ENCODE assay signal across 24 cellular contexts in the genomic region with DNA sequence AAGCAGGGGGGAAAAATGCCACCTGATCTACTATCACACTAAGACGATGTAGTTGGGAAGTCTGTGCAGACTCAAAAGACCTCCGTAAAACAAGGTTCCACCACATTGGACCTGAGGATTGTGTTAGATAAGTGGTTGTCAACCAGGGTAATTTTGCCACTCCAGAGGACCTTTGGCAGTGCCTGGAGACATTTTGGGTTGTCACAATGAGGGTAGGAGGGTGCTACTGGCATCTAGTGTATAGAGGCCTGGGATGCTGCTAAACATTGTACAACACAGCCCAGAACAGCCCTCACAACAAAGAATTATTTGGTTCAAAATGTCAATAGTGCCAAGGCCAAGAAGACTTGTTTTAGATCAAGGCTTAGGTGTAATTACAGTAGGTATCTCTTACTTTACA. TPM values are rescaled to one million over a fixed set of nuclear protein-coding genes. Genes with fewer than 3 reads are reported as not detected.
DNase-seq lines count a peak whose midpoint lies in the region; ATAC-seq and TF ChIP-seq lines count a peak whose summit lies in the region.
"Had no signal": no experiment of that assay in that cellular context is flagged by ENCODE, and none has a peak within 500 bp of the region (broad histone marks: within the 10 kb centered on the region; RNA-seq: fewer than 3 reads in every experiment).

No MANE protein-coding gene starts in this region.

- peaks cover 4% of the 10 kb centered on the region for H3K9me3 Mint-ChIP-seq in activated T-cell treated with anti-CD3 and anti-CD28 coated beads, Interleukin-2, amount 50 U/mL, for 24 hours
- H3K9me3 Mint-ChIP-seq in activated naive CD8-positive, alpha-beta T cell treated with anti-CD3 and anti-CD28 coated beads, Interleukin-2, amount 10 ng/mL, durations not matched to agents 7 days and 5 days = peaks cover 4% of the 10 kb centered on the region

- DNase-seq in activated T-cell treated with anti-CD3 and anti-CD28 coated beads, Interleukin-2, amount 50 U/mL, for 24 hours = no peak
- DNase-seq in activated T-cell treated with anti-CD3 and anti-CD28 coated beads for 4 hours (no peak), spleen (no peak), mucosa of descending colon (no peak), left ventricle myocardium superior (no peak)
- DNase-seq in activated naive CD8-positive, alpha-beta T cell treated with anti-CD3 and anti-CD28 coated beads, Interleukin-2, amount 10 ng/mL, durations not matched to agents 7 days and 5 days = no peak
- DNase-seq: ACHN; Calu3; colonic mucosa; GF-D8; heart left ventricle; islet precursor cell; midbrain; NCI-H2029 treated with DMSO at 0.1 percent for 48 hours; NCI-H524; occipital lobe; PC-9; stimulated activated CD4-positive, alpha-beta T cell treated with anti-CD3 and anti-CD28 coated beads, Interleukin-4, amount 100 ng/mL, for 1 hour had no signal

- intact Hi-C loops in spleen (cut with DNase I; ENCODE audit: low total_unique reads) (no loop called here), mucosa of descending colon (cut with DNase I, micrococcal nuclease) (no loop called here), left ventricle myocardium superior (cut with micrococcal nuclease) (no loop called here)

- WGBS in spleen, 5 donors = 79 to 92% (median 87%) methylated on average over 2 of the region's 2 CpGs

- TF ChIP-seq CTCF in spleen (IDR thresholded peaks at IDR 0.05 in 8 of 11, conservative IDR thresholded peaks at IDR 0.05 in 3 of 11) (no peak), mucosa of descending colon (IDR thresholded peaks at IDR 0.05) (no peak)

- no peak for TF ChIP-seq POLR2A in spleen (IDR thresholded peaks at IDR 0.05)

- no peaks in the 10 kb centered on the region for H3K9me3 ChIP-seq in KOPT-K1 (ENCODE audit: insufficient read depth, low read length, poor library complexity, severe bottlenecking)
- no peaks in the 10 kb centered on the region for H3K9me3 ChIP-seq in spleen
- H3K9me3 ChIP-seq in mucosa of descending colon = no peaks in the 10 kb centered on the region
- H3K9me3 ChIP-seq: ascending aorta, colonic mucosa, heart left ventricle had no signal

- H3K36me3 ChIP-seq in KOPT-K1 (ENCODE audit: insufficient read depth, low read length) (peaks cover 85% of the 10 kb centered on the region), spleen (no peaks in the 10 kb centered on the region), mucosa of descending colon (ENCODE audit: low read depth) (no peaks in the 10 kb centered on the region)
- H3K36me3 ChIP-seq: ascending aorta, colonic mucosa, heart left ventricle had no signal

- peak; percentile 18 for ATAC-seq in activated naive CD8-positive, alpha-beta T cell treated with anti-CD3 and anti-CD28 coated beads, Interleukin-2, amount 10 ng/mL, durations not matched to agents 7 days and 5 days (ENCODE audit: low read depth)
- ATAC-seq in GM21381 (IDR thresholded peaks at IDR 0.05; ENCODE audit: unreplicated experiment) = no peak
- ATAC-seq in mucosa of descending colon = no peak
- no peak for ATAC-seq in left ventricle myocardium superior
- ATAC-seq: heart left ventricle, sciatic nerve, SK-N-SH treated with all-trans-retinoic acid at 6 μM for 48 hours had no signal

- H3K27me3 ChIP-seq in spleen (replicated peaks in 1 of 7) = no peaks in the 10 kb centered on the region
- H3K27me3 ChIP-seq: ascending aorta, colonic mucosa, heart left ventricle had no signal

- H3K4me1 ChIP-seq in spleen = peaks cover 4 to 38% (median 15%) of the 10 kb centered on the region in 6 donors
- H3K4me1 ChIP-seq in mucosa of descending colon (ENCODE audit: low read depth) = no peaks in the 10 kb centered on the region
- H3K4me1 ChIP-seq: ascending aorta, colonic mucosa had no signal

- H3K4me1 Mint-ChIP-seq in activated T-cell treated with anti-CD3 and anti-CD28 coated beads, Interleukin-2, amount 50 U/mL, for 24 hours (ENCODE audit: low read depth) = peaks cover 97% of the 10 kb centered on the region
- peaks cover 91% of the 10 kb centered on the region for H3K4me1 Mint-ChIP-seq in activated naive CD8-positive, alpha-beta T cell treated with anti-CD3 and anti-CD28 coated beads, Interleukin-2, amount 10 ng/mL, durations not matched to agents 7 days and 5 days

- POLR2A ChIA-PET in activated naive CD8-positive, alpha-beta T cell treated with anti-CD3 and anti-CD28 coated beads, Interleukin-2, amount 10 ng/mL, durations not matched to agents 7 days and 5 days (lab: Charles Lee) = interaction anchor here (0.8 to 1.3 kb wide), 3 partner anchors 16 to 64 kb away, joined by 3 to 7 read pairs (median 3); no protein-coding TSS in a partner anchor

- H3K27me3 Mint-ChIP-seq in activated T-cell treated with anti-CD3 and anti-CD28 coated beads, Interleukin-2, amount 50 U/mL, for 24 hours = no peaks in the 10 kb centered on the region
- no peaks in the 10 kb centered on the region for H3K27me3 Mint-ChIP-seq in activated naive CD8-positive, alpha-beta T cell treated with anti-CD3 and anti-CD28 coated beads, Interleukin-2, amount 10 ng/mL, durations not matched to agents 7 days and 5 days

- peak overlapping the region; percentile 49 for H3K27ac ChIP-seq in KOPT-K1 (ENCODE audit: low read depth, low read length, poor library complexity, severe bottlenecking)
- H3K27ac ChIP-seq in spleen = peak overlapping the region in 7 of 8 donors; percentile 3 to 68 (median 54)
- H3K27ac ChIP-seq: ascending aorta, colonic mucosa, PC-9 had no signal

- peak overlapping the region; percentile 97 for H3K27ac Mint-ChIP-seq in activated T-cell treated with anti-CD3 and anti-CD28 coated beads, Interleukin-2, amount 50 U/mL, for 24 hours
- H3K27ac Mint-ChIP-seq in activated naive CD8-positive, alpha-beta T cell treated with anti-CD3 and anti-CD28 coated beads, Interleukin-2, amount 10 ng/mL, durations not matched to agents 7 days and 5 days = peak overlapping the region; percentile 93

- H3K4me3 Mint-ChIP-seq in activated T-cell treated with anti-CD3 and anti-CD28 coated beads, Interleukin-2, amount 50 U/mL, for 24 hours = peak overlapping the region; percentile 23
- peak overlapping the region; percentile 69 for H3K4me3 Mint-ChIP-seq in activated naive CD8-positive, alpha-beta T cell treated with anti-CD3 and anti-CD28 coated beads, Interleukin-2, amount 10 ng/mL, durations not matched to agents 7 days and 5 days

- H3K4me3 ChIP-seq in spleen (no peak overlapping the region), mucosa of descending colon (no peak overlapping the region)
- H3K4me3 ChIP-seq: ascending aorta, colonic mucosa, heart left ventricle, PC-9 had no signal

- H3K36me3 Mint-ChIP-seq in activated T-cell treated with anti-CD3 and anti-CD28 coated beads, Interleukin-2, amount 50 U/mL, for 24 hours (ENCODE audit: low read depth) = peaks cover 64% of the 10 kb centered on the region
- peaks cover 81% of the 10 kb centered on the region for H3K36me3 Mint-ChIP-seq in activated naive CD8-positive, alpha-beta T cell treated with anti-CD3 and anti-CD28 coated beads, Interleukin-2, amount 10 ng/mL, durations not matched to agents 7 days and 5 days

RNA-seq across cellular contexts. Expression of a gene that starts 14.6 kb away (rescaled TPM):
- total RNA-seq in activated naive CD8-positive, alpha-beta T cell treated with anti-CD3 and anti-CD28 coated beads, Interleukin-2, amount 10 ng/mL, durations not matched to agents 7 days and 5 days = 1 to 10 TPM; 1.9 TPM
- total RNA-seq in spleen (under 1 TPM in 1 of 7 donors, not detected in 6; 0.28 TPM), mucosa of descending colon (not detected), left ventricle myocardium superior (not detected)
- polyA plus RNA-seq in spleen = under 1 TPM; 0.20 to 0.80 (median 0.29) TPM
- total RNA-seq: occipital lobe, sciatic nerve, urinary bladder had no signal
- polyA plus RNA-seq: heart left ventricle had no signal
